In genomic region chr1:68293609-68294353, GRCh38 we compare ENCODE assay signal across 10 cellular contexts.
DNase-seq lines count a peak whose midpoint lies in the region; ATAC-seq and TF ChIP-seq lines count a peak whose summit lies in the region.
"Had no signal": no experiment of that assay in that cellular context is flagged by ENCODE, and none has a peak within 500 bp of the region (broad histone marks: within the 10 kb centered on the region; RNA-seq: fewer than 3 reads in every experiment).

No MANE protein-coding gene starts in this region.

- H3K4me1 ChIP-seq in endodermal cell (ENCODE audit: control insufficient read depth, insufficient read depth, low read length), result peaks cover 40% of the 10 kb centered on the region
- peaks cover 9% of the 10 kb centered on the region for H3K4me1 ChIP-seq in lower lobe of right lung
- H3K4me1 ChIP-seq in thoracic aorta (ENCODE audit: control insufficient read depth in 1 of 2, low read depth in 2 of 2), result peaks cover 8 to 14% of the 10 kb centered on the region in 2 donors

- peaks cover 51% of the 10 kb centered on the region for H3K4me1 Mint-ChIP-seq in endodermal cell
- H3K4me1 Mint-ChIP-seq: activated naive CD8-positive, alpha-beta T cell treated with anti-CD3 and anti-CD28 coated beads, Interleukin-2, amount 10 ng/mL, durations not matched to agents 7 days and 5 days had no signal

- H3K27me3 ChIP-seq in endodermal cell (ENCODE audit: control insufficient read depth, insufficient read depth, low read length, poor library complexity, severe bottlenecking), result peaks cover 27% of the 10 kb centered on the region
- H3K27me3 ChIP-seq in lower lobe of right lung (ENCODE audit: low read depth), result no peaks in the 10 kb centered on the region
- no peaks in the 10 kb centered on the region for H3K27me3 ChIP-seq in thoracic aorta (replicated peaks; ENCODE audit: insufficient read depth)

- peak; percentile 56 for DNase-seq in NCI-H2227 (lab: John Stamatoyannopoulos, UW; ENCODE audit: unreplicated experiment)
- peak; percentile 98 for DNase-seq in endodermal cell
- DNase-seq in lower lobe of right lung, result no peak
- no peak for DNase-seq in thoracic aorta (ENCODE audit: low spot score)
- no peak for DNase-seq in kidney tubule cell (ENCODE audit: low spot score)
- no peak for DNase-seq in hippocampal formation (lab: John Stamatoyannopoulos, UW)
- DNase-seq: activated naive CD8-positive, alpha-beta T cell treated with anti-CD3 and anti-CD28 coated beads, Interleukin-2, amount 10 ng/mL, durations not matched to agents 7 days and 5 days; MM.1S had no signal

- peak overlapping the region; percentile 91 for H3K27ac Mint-ChIP-seq in endodermal cell
- H3K27ac Mint-ChIP-seq: activated naive CD8-positive, alpha-beta T cell treated with anti-CD3 and anti-CD28 coated beads, Interleukin-2, amount 10 ng/mL, durations not matched to agents 7 days and 5 days had no signal

- no peaks in the 10 kb centered on the region for H3K36me3 Mint-ChIP-seq in endodermal cell (ENCODE audit: low read depth)
- H3K36me3 Mint-ChIP-seq: activated naive CD8-positive, alpha-beta T cell treated with anti-CD3 and anti-CD28 coated beads, Interleukin-2, amount 10 ng/mL, durations not matched to agents 7 days and 5 days had no signal

- intact Hi-C loops in lower lobe of right lung (cut with DNase I), result no loop called here

- H3K27me3 Mint-ChIP-seq in endodermal cell (ENCODE audit: insufficient read depth), result peaks cover 81% of the 10 kb centered on the region
- H3K27me3 Mint-ChIP-seq: activated naive CD8-positive, alpha-beta T cell treated with anti-CD3 and anti-CD28 coated beads, Interleukin-2, amount 10 ng/mL, durations not matched to agents 7 days and 5 days had no signal

- TF ChIP-seq CTCF in endodermal cell (conservative IDR thresholded peaks at IDR 0.05) (no peak), lower lobe of right lung (IDR thresholded peaks at IDR 0.05) (no peak), thoracic aorta (IDR thresholded peaks at IDR 0.05) (no peak)

- H3K27ac ChIP-seq in endodermal cell (ENCODE audit: low read depth, low read length) (peak overlapping the region; percentile 100), lower lobe of right lung (peak overlapping the region; percentile 24), thoracic aorta (no peak overlapping the region)

- H3K9me3 Mint-ChIP-seq in endodermal cell, result no peaks in the 10 kb centered on the region
- H3K9me3 Mint-ChIP-seq: activated naive CD8-positive, alpha-beta T cell treated with anti-CD3 and anti-CD28 coated beads, Interleukin-2, amount 10 ng/mL, durations not matched to agents 7 days and 5 days had no signal

- ATAC-seq in lower lobe of right lung (peak in 1 of 2 donors; percentile 11), thoracic aorta (ENCODE audit: insufficient number of reproducible peaks, low FRiP score, low read depth) (no peak), HG03135 (IDR thresholded peaks at IDR 0.05; ENCODE audit: unreplicated experiment) (no peak), HG03045 (IDR thresholded peaks at IDR 0.05; ENCODE audit: unreplicated experiment) (no peak)

- no peaks in the 10 kb centered on the region for H3K36me3 ChIP-seq in endodermal cell (ENCODE audit: control insufficient read depth, insufficient read depth, low read length)
- H3K36me3 ChIP-seq in lower lobe of right lung, result no peaks in the 10 kb centered on the region
- no peaks in the 10 kb centered on the region for H3K36me3 ChIP-seq in thoracic aorta

- WGBS in endodermal cell (ENCODE audit: insufficient coverage in 1 of 2, insufficient read length in 1 of 2), 2 experiments, result 0 to 1% methylated on average over 8 to 17 of the region's 18 CpGs

- H3K9me3 ChIP-seq in endodermal cell (ENCODE audit: control insufficient read depth, low read length) (no peaks in the 10 kb centered on the region), lower lobe of right lung (no peaks in the 10 kb centered on the region), thoracic aorta (no peaks in the 10 kb centered on the region)

- peak overlapping the region; percentile 82 for H3K9ac ChIP-seq in endodermal cell (ENCODE audit: extremely low read depth, low read length, poor library complexity, severe bottlenecking)

- H3K4me3 ChIP-seq in endodermal cell (ENCODE audit: low read length) (peak overlapping the region; percentile 71), lower lobe of right lung (no peak overlapping the region), thoracic aorta (peak overlapping the region; percentile 54)

- peak overlapping the region; percentile 38 for H3K4me3 Mint-ChIP-seq in endodermal cell
- H3K4me3 Mint-ChIP-seq: activated naive CD8-positive, alpha-beta T cell treated with anti-CD3 and anti-CD28 coated beads, Interleukin-2, amount 10 ng/mL, durations not matched to agents 7 days and 5 days had no signal

Comparison
In these comparisons a context has a peak if more than half of its experiments do, and no peak if none do; other contexts are left out.
1. DNase-seq: peak in NCI-H2227 (single experiment) and endodermal cell (single experiment); none in lower lobe of right lung (single experiment), thoracic aorta (single experiment), kidney tubule cell (single experiment) and hippocampal formation (0 of 2).
2. H3K27ac ChIP-seq: peak in endodermal cell (single experiment) and lower lobe of right lung (single experiment); none in thoracic aorta (0 of 2).